ENCODE assay signal across 16 cellular contexts in genomic region chr9:112864413-112864812, GRCh38. TPM values are rescaled to one million over a fixed set of nuclear protein-coding genes. Genes with fewer than 3 reads are reported as not detected.
"Had no signal": no experiment of that assay in that cellular context is flagged by ENCODE, and none has a peak within 500 bp of the region (broad histone marks: within the 10 kb centered on the region; RNA-seq: fewer than 3 reads in every experiment).

No MANE protein-coding gene starts in this region.

- H3K9me3 Mint-ChIP-seq: activated B cell treated with CpG ODN at 0.5 μM for 24 hours; activated CD4-positive, alpha-beta T cell treated with anti-CD3 and anti-CD28 coated beads, Interleukin-2, amount 10 ng/mL, durations not matched to agents 24 days and 14 days; effector memory CD8-positive, alpha-beta T cell; naive B cell; stimulated activated naive CD8-positive, alpha-beta T cell treated with anti-CD3 and anti-CD28 coated beads, Interleukin-15, Interleukin-2, amounts not matched to agents 100 ng/mL and 50 ng/mL, for 24 hours had no signal

- H3K27me3 ChIP-seq: brain microvascular endothelial cell, foreskin keratinocyte, pancreas had no signal

- H3K9me3 ChIP-seq: pancreas had no signal

- DNase-seq: activated B cell treated with CpG ODN at 0.5 μM for 24 hours; activated CD4-positive, alpha-beta T cell treated with anti-CD3 and anti-CD28 coated beads, Interleukin-2, amount 10 ng/mL, durations not matched to agents 24 days and 14 days; activated CD8-positive, alpha-beta memory T cell treated with anti-CD3 and anti-CD28 coated beads, Interleukin-2, amount 50 U/mL, for 48 hours; anterior cingulate cortex; brain microvascular endothelial cell; dermis blood vessel endothelial cell; effector memory CD8-positive, alpha-beta T cell; foreskin keratinocyte; glutamatergic neuron; naive B cell; pancreas; T-helper 2 cell had no signal

- H3K27me3 Mint-ChIP-seq: activated B cell treated with CpG ODN at 0.5 μM for 24 hours; activated CD4-positive, alpha-beta T cell treated with anti-CD3 and anti-CD28 coated beads, Interleukin-2, amount 10 ng/mL, durations not matched to agents 24 days and 14 days; effector memory CD8-positive, alpha-beta T cell; naive B cell; stimulated activated naive CD8-positive, alpha-beta T cell treated with anti-CD3 and anti-CD28 coated beads, Interleukin-15, Interleukin-2, amounts not matched to agents 100 ng/mL and 50 ng/mL, for 24 hours had no signal

- H3K4me3 ChIP-seq: pancreas had no signal

- H3K27ac ChIP-seq: brain microvascular endothelial cell, foreskin keratinocyte, pancreas had no signal

- ATAC-seq: effector memory CD8-positive, alpha-beta T cell; foreskin keratinocyte; pancreas; sciatic nerve had no signal

- H3K27ac Mint-ChIP-seq: activated CD4-positive, alpha-beta T cell treated with anti-CD3 and anti-CD28 coated beads, Interleukin-2, amount 10 ng/mL, durations not matched to agents 24 days and 14 days; stimulated activated naive CD8-positive, alpha-beta T cell treated with anti-CD3 and anti-CD28 coated beads, Interleukin-15, Interleukin-2, amounts not matched to agents 100 ng/mL and 50 ng/mL, for 24 hours had no signal

- H3K4me3 Mint-ChIP-seq: activated CD4-positive, alpha-beta T cell treated with anti-CD3 and anti-CD28 coated beads, Interleukin-2, amount 10 ng/mL, durations not matched to agents 24 days and 14 days; effector memory CD8-positive, alpha-beta T cell; stimulated activated naive CD8-positive, alpha-beta T cell treated with anti-CD3 and anti-CD28 coated beads, Interleukin-15, Interleukin-2, amounts not matched to agents 100 ng/mL and 50 ng/mL, for 24 hours had no signal

- H3K36me3 ChIP-seq: brain microvascular endothelial cell, pancreas had no signal

RNA-seq across cellular contexts. Expression of gene SLC46A2, which starts 26.3 kb away (rescaled TPM):
- total RNA-seq: activated B cell treated with CpG ODN at 0.5 μM for 24 hours; activated CD4-positive, alpha-beta T cell treated with anti-CD3 and anti-CD28 coated beads, Interleukin-2, amount 10 ng/mL, durations not matched to agents 24 days and 14 days; dermis blood vessel endothelial cell; foreskin keratinocyte; kidney epithelial cell; temporal lobe had no signal
